ENCODE assay signal across 12 cellular contexts in genomic region chr6:14573267-14573666, GRCh38.
DNase-seq lines count a peak whose midpoint lies in the region; ATAC-seq and TF ChIP-seq lines count a peak whose summit lies in the region.
"Had no signal": no experiment of that assay in that cellular context is flagged by ENCODE, and none has a peak within 500 bp of the region (broad histone marks: within the 10 kb centered on the region; RNA-seq: fewer than 3 reads in every experiment).

No MANE protein-coding gene starts in this region.

- no peak overlapping the region for H3K27ac Mint-ChIP-seq in Calu3 (ENCODE audit: unreplicated experiment)
- H3K27ac Mint-ChIP-seq: H9 had no signal

- H3K27me3 Mint-ChIP-seq in Calu3 (ENCODE audit: unreplicated experiment): peaks cover 45% of the 10 kb centered on the region

- H3K36me3 Mint-ChIP-seq in Calu3 (ENCODE audit: insufficient read depth, unreplicated experiment): no peaks in the 10 kb centered on the region

- peak; percentile 40 to 63 for ATAC-seq in left cardiac atrium

- intact Hi-C loops in left cardiac atrium (cut with DNase I) (no loop called here), Calu3 (cut with micrococcal nuclease; ENCODE audit: unreplicated experiment) (no loop called here)

- CTCF ChIA-PET in Calu3 (lab: Charles Lee): no interaction called here

- H3K9me3 Mint-ChIP-seq in Calu3 (ENCODE audit: low read depth, unreplicated experiment): peaks cover 9% of the 10 kb centered on the region

- H3K4me3 Mint-ChIP-seq in Calu3 (ENCODE audit: low read depth, unreplicated experiment): no peak overlapping the region
- H3K4me3 Mint-ChIP-seq: H9 had no signal

- peaks cover 8% of the 10 kb centered on the region for H3K4me1 Mint-ChIP-seq in Calu3 (ENCODE audit: low read depth, unreplicated experiment)

- no peak for TF ChIP-seq CTCF in Calu3 (IDR thresholded peaks at IDR 0.05; ENCODE audit: unreplicated experiment)

- no TSS peak for BruUV-seq in Calu3 (replicated peaks; lab: Mats Ljungman, UMichigan)

- DNase-seq in NCI-H1105 treated with DMSO at 0.1 percent for 48 hours (lab: John Stamatoyannopoulos, UW) (peak; percentile 26), NCI-H1105 (lab: John Stamatoyannopoulos, UW) (no peak), NCI-H748 treated with DMSO at 0.1 percent for 48 hours (lab: John Stamatoyannopoulos, UW) (peak; percentile 44), left cardiac atrium (no peak), activated gamma-delta T cell (lab: John Stamatoyannopoulos, UW) (no peak), NK-92 (lab: John Stamatoyannopoulos, UW; ENCODE audit: unreplicated experiment) (no peak), Calu3 (no peak), GF-D8 (lab: John Stamatoyannopoulos, UW) (no peak)
- DNase-seq: C1 segment of cervical spinal cord; H9; Kasumi-1; NK-92 treated with Interleukin-12 subunit alpha and Interleukin-12 subunit beta, amount 100 ng/mL, for 24 hours had no signal

Comparison
In these comparisons a context has a peak if more than half of its experiments do, and no peak if none do; other contexts are left out.
1. DNase-seq: peak in NCI-H1105 treated with DMSO at 0.1 percent for 48 hours (single experiment) and NCI-H748 treated with DMSO at 0.1 percent for 48 hours (single experiment); none in NCI-H1105 (single experiment), left cardiac atrium (single experiment), activated gamma-delta T cell (single experiment), NK-92 (single experiment), Calu3 (single experiment) and GF-D8 (single experiment).